12 cellular contexts compared by ENCODE assay signal in the genomic region with DNA sequence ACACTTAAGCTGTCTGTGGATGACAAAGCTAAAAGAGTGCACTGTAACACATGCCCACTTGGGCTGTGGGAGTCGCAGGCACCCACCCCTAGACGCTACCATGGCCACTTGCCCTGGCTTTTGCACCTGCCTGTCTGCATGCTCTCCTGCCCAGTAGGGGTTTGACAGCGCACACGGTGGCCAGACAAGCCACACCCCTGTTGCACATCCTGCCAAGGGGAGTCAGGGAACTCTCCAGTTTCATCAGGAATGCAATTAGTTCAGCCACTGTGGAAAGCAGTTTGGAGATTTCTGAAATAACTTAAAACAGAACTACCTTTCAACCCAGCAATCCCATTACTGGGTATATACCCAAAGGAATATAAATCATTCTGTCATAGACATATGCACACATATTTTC. TPM values are rescaled to one million over a fixed set of nuclear protein-coding genes. Genes with fewer than 3 reads are reported as not detected.
"Had no signal": no experiment of that assay in that cellular context is flagged by ENCODE, and none has a peak within 500 bp of the region (broad histone marks: within the 10 kb centered on the region; RNA-seq: fewer than 3 reads in every experiment).

No MANE protein-coding gene starts in this region.

RNA-seq across cellular contexts. Expression of gene TEKT4, which starts 35.7 kb away (rescaled TPM):
- total RNA-seq: activated CD4-positive, alpha-beta memory T cell treated with anti-CD3 and anti-CD28 coated beads, Interleukin-2, amount 10 ng/mL, durations not matched to agents 7 days and 5 days; activated CD4-positive, alpha-beta T cell treated with anti-CD3 and anti-CD28 coated beads for 36 hours; activated CD4-positive, alpha-beta T cell treated with anti-CD3 and anti-CD28 coated beads, Interleukin-2, amount 10 ng/mL, durations not matched to agents 7 days and 5 days; activated CD8-positive, alpha-beta memory T cell treated with anti-CD3 and anti-CD28 coated beads, Interleukin-2, amount 10 ng/mL, durations not matched to agents 7 days and 5 days; activated CD8-positive, alpha-beta T cell treated with anti-CD3 and anti-CD28 coated beads, Interleukin-2, amount 10 ng/mL, durations not matched to agents 7 days and 5 days; activated naive CD8-positive, alpha-beta T cell treated with anti-CD3 and anti-CD28 coated beads, Interleukin-2, amount 10 ng/mL, durations not matched to agents 7 days and 5 days; ascending aorta; bronchial epithelial cell; cardiac muscle cell; chondrocyte; T-helper 17 cell; WTC11 had no signal
